27 cellular contexts compared by ENCODE assay signal in genomic region chr3:194817592-194818325, GRCh38.
"Had no signal": no experiment of that assay in that cellular context is flagged by ENCODE, and none has a peak within 500 bp of the region (broad histone marks: within the 10 kb centered on the region; RNA-seq: fewer than 3 reads in every experiment).

No MANE protein-coding gene starts in this region.

- H3K9me3 Mint-ChIP-seq: activated T-helper 1 cell treated with anti-CD3 and anti-CD28 coated beads, Interleukin-12 subunit alpha, Interleukin-12 subunit beta, Interleukin-2, Interleukin-4 antibody, amounts not matched to agents 30 ng/mL and 10 ng/mL and 1 ng/mL, durations not matched to agents 14 hours and 24 hours and 36 hours; central memory CD8-positive, alpha-beta T cell; naive thymus-derived CD8-positive, alpha-beta T cell; neural progenitor cell; stimulated activated naive B cell treated with anti-CD40 and anti-IgM and Interleukin-4, amounts not matched to agents 10 μg/mL and 1 μg/mL and 100 μg/mL, for 72 hours; type B pancreatic cell had no signal

- H2AFZ ChIP-seq: hepatocyte, neural progenitor cell had no signal

- H3K27me3 ChIP-seq: adrenal gland, hepatocyte, left lung, neural progenitor cell, sigmoid colon had no signal

- ATAC-seq: activated CD8-positive, alpha-beta T cell treated with anti-CD3 and anti-CD28 coated beads, Interleukin-2, amount 10 ng/mL, durations not matched to agents 7 days and 5 days; left lung; naive thymus-derived CD8-positive, alpha-beta T cell; stimulated activated naive B cell treated with anti-CD40 and anti-IgM and Interleukin-4, amounts not matched to agents 10 μg/mL and 1 μg/mL and 100 μg/mL, for 72 hours had no signal

- H3K36me3 ChIP-seq: adrenal gland, esophagus muscularis mucosa, left lung, neural progenitor cell, sigmoid colon, thoracic aorta had no signal

- H3K27me3 Mint-ChIP-seq: activated naive CD8-positive, alpha-beta T cell had no signal

- H3K79me2 ChIP-seq: hepatocyte had no signal

- DNase-seq: activated CD4-positive, alpha-beta T cell treated with anti-CD3 and anti-CD28 coated beads for 1 hour; activated CD4-positive, alpha-beta T cell treated with anti-CD3 and anti-CD28 coated beads, Interleukin-2, amount 50 U/mL, for 1 hour; activated CD8-positive, alpha-beta T cell treated with anti-CD3 and anti-CD28 coated beads, Interleukin-2, amount 10 ng/mL, durations not matched to agents 7 days and 5 days; activated naive CD4-positive, alpha-beta T cell; adrenal gland; effector memory CD4-positive, alpha-beta T cell; glutamatergic neuron; immature natural killer cell; left lung; naive thymus-derived CD8-positive, alpha-beta T cell; sigmoid colon; stimulated activated CD4-positive, alpha-beta T cell treated with anti-CD3 and anti-CD28 coated beads, Interleukin-15, amount 100 ng/mL, for 24 hours; stimulated activated naive B cell treated with anti-CD40 and anti-IgM and Interleukin-4, amounts not matched to agents 10 μg/mL and 1 μg/mL and 100 μg/mL, for 72 hours; T-helper 2 cell had no signal

- H3K27ac Mint-ChIP-seq: activated CD8-positive, alpha-beta T cell treated with anti-CD3 and anti-CD28 coated beads, Interleukin-2, amount 10 ng/mL, durations not matched to agents 7 days and 5 days; activated naive CD8-positive, alpha-beta T cell; activated T-helper 1 cell treated with anti-CD3 and anti-CD28 coated beads, Interleukin-12 subunit alpha, Interleukin-12 subunit beta, Interleukin-2, Interleukin-4 antibody, amounts not matched to agents 30 ng/mL and 10 ng/mL and 1 ng/mL, durations not matched to agents 14 hours and 24 hours and 36 hours; neural progenitor cell; stimulated activated naive B cell treated with anti-CD40 and anti-IgM and Interleukin-4, amounts not matched to agents 10 μg/mL and 1 μg/mL and 100 μg/mL, for 72 hours; type B pancreatic cell had no signal

- H3K9ac ChIP-seq: neural progenitor cell had no signal

- H3K36me3 Mint-ChIP-seq: activated naive CD8-positive, alpha-beta T cell; immature natural killer cell; naive thymus-derived CD8-positive, alpha-beta T cell; neural progenitor cell; stimulated activated naive B cell treated with anti-CD40 and anti-IgM and Interleukin-4, amounts not matched to agents 10 μg/mL and 1 μg/mL and 100 μg/mL, for 72 hours; type B pancreatic cell had no signal

- H3K4me2 ChIP-seq: hepatocyte, neural progenitor cell, smooth muscle cell had no signal

- H3K27ac ChIP-seq: adrenal gland, esophagus muscularis mucosa, hepatocyte, left lung, neural progenitor cell, sigmoid colon, thoracic aorta had no signal

- H3K4me3 ChIP-seq: adrenal gland, esophagus muscularis mucosa, hepatocyte, left lung, lung, neural progenitor cell, sigmoid colon, smooth muscle cell, thoracic aorta had no signal

- H3K4me3 Mint-ChIP-seq: activated CD8-positive, alpha-beta T cell treated with anti-CD3 and anti-CD28 coated beads, Interleukin-2, amount 10 ng/mL, durations not matched to agents 7 days and 5 days; activated naive CD8-positive, alpha-beta T cell; activated T-helper 1 cell treated with anti-CD3 and anti-CD28 coated beads, Interleukin-12 subunit alpha, Interleukin-12 subunit beta, Interleukin-2, Interleukin-4 antibody, amounts not matched to agents 30 ng/mL and 10 ng/mL and 1 ng/mL, durations not matched to agents 14 hours and 24 hours and 36 hours; central memory CD8-positive, alpha-beta T cell; immature natural killer cell; naive thymus-derived CD8-positive, alpha-beta T cell; neural progenitor cell; stimulated activated naive B cell treated with anti-CD40 and anti-IgM and Interleukin-4, amounts not matched to agents 10 μg/mL and 1 μg/mL and 100 μg/mL, for 72 hours; type B pancreatic cell had no signal

- H3K9me3 ChIP-seq: adrenal gland, esophagus muscularis mucosa, left lung, sigmoid colon, thoracic aorta had no signal

- H3K4me1 Mint-ChIP-seq: central memory CD8-positive, alpha-beta T cell; immature natural killer cell; naive thymus-derived CD8-positive, alpha-beta T cell had no signal

- H3K4me1 ChIP-seq: adrenal gland, left lung, sigmoid colon had no signal

- FAIRE-seq: astrocyte, colon, frontal cortex had no signal
